In genomic region chr6:25984265-25984664, GRCh38 we compare ENCODE assay signal across 24 cellular contexts. TPM values are rescaled to one million over a fixed set of nuclear protein-coding genes. Genes with fewer than 3 reads are reported as not detected.
"Had no signal": no experiment of that assay in that cellular context is flagged by ENCODE, and none has a peak within 500 bp of the region (broad histone marks: within the 10 kb centered on the region; RNA-seq: fewer than 3 reads in every experiment).

No MANE protein-coding gene starts in this region.

- H3K27me3 ChIP-seq: right lobe of liver, testis had no signal

- H3K4me3 ChIP-seq: right lobe of liver, skin epidermis, testis had no signal

- H3K27ac ChIP-seq: right lobe of liver, skin epidermis, testis had no signal

- H3K27me3 Mint-ChIP-seq: brain had no signal

- DNase-seq: activated CD4-positive, alpha-beta T cell treated with anti-CD3 and anti-CD28 coated beads, Interleukin-2, amount 50 U/mL, for 48 hours; activated CD8-positive, alpha-beta memory T cell treated with anti-CD3 and anti-CD28 coated beads, Interleukin-2, amount 50 U/mL, for 48 hours; activated gamma-delta T cell; aorta; foreskin melanocyte; hippocampal formation; left ventricle myocardium superior; mammary epithelial cell; occipital lobe; posterior cingulate gyrus; right lobe of liver; stimulated activated CD4-positive, alpha-beta T cell treated with anti-CD3 and anti-CD28 coated beads, Interleukin-1b, Interleukin-23, amount 100 ng/mL, for 48 hours; T-helper 1 cell; T-helper 9 cell; testis; trophoblast cell had no signal

- H3K4me1 ChIP-seq: right lobe of liver, testis had no signal

- H3K4me1 Mint-ChIP-seq: brain had no signal

- H3K9me3 ChIP-seq: right lobe of liver, testis had no signal

- H3K4me3 Mint-ChIP-seq: activated T-helper 1 cell treated with anti-CD3 and anti-CD28 coated beads, Interleukin-12 subunit alpha, Interleukin-12 subunit beta, Interleukin-2, Interleukin-4 antibody, amounts not matched to agents 30 ng/mL and 10 ng/mL and 1 ng/mL, durations not matched to agents 14 hours and 24 hours and 36 hours; brain; neural crest cell had no signal

- H3K9me3 Mint-ChIP-seq: activated T-helper 1 cell treated with anti-CD3 and anti-CD28 coated beads, Interleukin-12 subunit alpha, Interleukin-12 subunit beta, Interleukin-2, Interleukin-4 antibody, amounts not matched to agents 30 ng/mL and 10 ng/mL and 1 ng/mL, durations not matched to agents 14 hours and 24 hours and 36 hours; neural crest cell had no signal

- H3K36me3 Mint-ChIP-seq: brain had no signal

- ATAC-seq: activated naive CD4-positive, alpha-beta T cell treated with anti-CD3 and anti-CD28 coated beads, Interleukin-2, amount 50 U/mL, for 72 hours; left ventricle myocardium superior; right lobe of liver had no signal

RNA-seq across cellular contexts. Expression of gene SLC17A2, which starts 53.8 kb away (rescaled TPM):
- total RNA-seq: activated CD8-positive, alpha-beta memory T cell treated with anti-CD3 and anti-CD28 coated beads for 36 hours; aorta; cardiac septum; chondrocyte; left ventricle myocardium superior; mammary epithelial cell; neural crest cell; occipital lobe had no signal
